Comparison of ENCODE assay signal across 28 cellular contexts in genomic region chr4:83782591-83782990, GRCh38.
"Had no signal": no experiment of that assay in that cellular context is flagged by ENCODE, and none has a peak within 500 bp of the region (broad histone marks: within the 10 kb centered on the region; RNA-seq: fewer than 3 reads in every experiment).

No MANE protein-coding gene starts in this region.

- FAIRE-seq: kidney, small intestine, TTC549 had no signal

- H3K4me1 ChIP-seq: gastrocnemius medialis, heart left ventricle, lower lobe of right lung, tibial nerve, uterus had no signal

- H3K4me1 Mint-ChIP-seq: activated B cell treated with CpG ODN at 0.5 μM for 24 hours; activated naive CD8-positive, alpha-beta T cell treated with anti-CD3 and anti-CD28 coated beads, Interleukin-2, amount 10 ng/mL, durations not matched to agents 7 days and 5 days; naive thymus-derived CD4-positive, alpha-beta T cell; neural crest cell; stimulated activated effector memory CD8-positive, alpha-beta T cell treated with anti-CD3 and anti-CD28 coated beads, Interleukin-12 subunit alpha, Interleukin-12 subunit beta, amount 100 ng/mL, for 72 hours; stimulated activated naive CD8-positive, alpha-beta T cell treated with anti-CD3 and anti-CD28 coated beads, Interleukin-15, amount 100 ng/mL, for 72 hours had no signal

- ATAC-seq: activated T-cell treated with anti-CD3 and anti-CD28 coated beads, Interleukin-2, amount 50 U/mL, for 4 hours; esophagus mucosa; gastrocnemius medialis; heart left ventricle; left lobe of liver; lower lobe of right lung; naive thymus-derived CD4-positive, alpha-beta T cell; sciatic nerve; stimulated activated effector memory CD8-positive, alpha-beta T cell treated with anti-CD3 and anti-CD28 coated beads, Interleukin-12 subunit alpha, Interleukin-12 subunit beta, amount 100 ng/mL, for 72 hours; stimulated activated naive CD8-positive, alpha-beta T cell treated with anti-CD3 and anti-CD28 coated beads, Interleukin-15, amount 100 ng/mL, for 72 hours had no signal

- H3K27ac ChIP-seq: cardiac muscle cell, gastrocnemius medialis, heart left ventricle, lower lobe of right lung, tibial nerve, uterus had no signal

- H3K36me3 Mint-ChIP-seq: activated naive CD8-positive, alpha-beta T cell treated with anti-CD3 and anti-CD28 coated beads, Interleukin-2, amount 10 ng/mL, durations not matched to agents 7 days and 5 days; naive thymus-derived CD4-positive, alpha-beta T cell; stimulated activated effector memory CD8-positive, alpha-beta T cell treated with anti-CD3 and anti-CD28 coated beads, Interleukin-12 subunit alpha, Interleukin-12 subunit beta, amount 100 ng/mL, for 72 hours had no signal

- H3K9me3 Mint-ChIP-seq: activated B cell treated with CpG ODN at 0.5 μM for 24 hours; activated T-cell treated with anti-CD3 and anti-CD28 coated beads, Interleukin-2, amount 50 U/mL, for 4 hours; activated T-helper 2 cell treated with anti-CD3 and anti-CD28 coated beads, Interferon-gamma antibody, Interleukin-2, Interleukin-4, amounts not matched to agents 10 μg/mL and 5 μg/mL and 100 μg/mL, durations not matched to agents 14 hours and 24 hours and 36 hours; neural crest cell; stimulated activated effector memory CD8-positive, alpha-beta T cell treated with anti-CD3 and anti-CD28 coated beads, Interleukin-12 subunit alpha, Interleukin-12 subunit beta, amount 100 ng/mL, for 72 hours; stimulated activated naive CD8-positive, alpha-beta T cell treated with anti-CD3 and anti-CD28 coated beads, Interleukin-15, amount 100 ng/mL, for 72 hours had no signal

- H3K27me3 Mint-ChIP-seq: activated naive CD8-positive, alpha-beta T cell treated with anti-CD3 and anti-CD28 coated beads, Interleukin-2, amount 10 ng/mL, durations not matched to agents 7 days and 5 days; stimulated activated naive CD8-positive, alpha-beta T cell treated with anti-CD3 and anti-CD28 coated beads, Interleukin-15, amount 100 ng/mL, for 72 hours had no signal

- H3K36me3 ChIP-seq: cardiac muscle cell, gastrocnemius medialis, heart left ventricle, lower lobe of right lung, tibial nerve, uterus had no signal

- H3K4me3 Mint-ChIP-seq: activated B cell treated with CpG ODN at 0.5 μM for 24 hours; activated naive CD8-positive, alpha-beta T cell treated with anti-CD3 and anti-CD28 coated beads, Interleukin-2, amount 10 ng/mL, durations not matched to agents 7 days and 5 days; activated T-cell treated with anti-CD3 and anti-CD28 coated beads, Interleukin-2, amount 50 U/mL, for 4 hours; naive thymus-derived CD4-positive, alpha-beta T cell; neural crest cell; stimulated activated effector memory CD8-positive, alpha-beta T cell treated with anti-CD3 and anti-CD28 coated beads, Interleukin-12 subunit alpha, Interleukin-12 subunit beta, amount 100 ng/mL, for 72 hours; stimulated activated naive CD8-positive, alpha-beta T cell treated with anti-CD3 and anti-CD28 coated beads, Interleukin-15, amount 100 ng/mL, for 72 hours had no signal

- H3K27me3 ChIP-seq: cardiac muscle cell, gastrocnemius medialis, heart left ventricle, tibial nerve, uterus had no signal

- H3K27ac Mint-ChIP-seq: activated B cell treated with CpG ODN at 0.5 μM for 24 hours; activated naive CD8-positive, alpha-beta T cell treated with anti-CD3 and anti-CD28 coated beads, Interleukin-2, amount 10 ng/mL, durations not matched to agents 7 days and 5 days; activated T-helper 2 cell treated with anti-CD3 and anti-CD28 coated beads, Interferon-gamma antibody, Interleukin-2, Interleukin-4, amounts not matched to agents 10 μg/mL and 5 μg/mL and 100 μg/mL, durations not matched to agents 14 hours and 24 hours and 36 hours; naive thymus-derived CD4-positive, alpha-beta T cell; stimulated activated effector memory CD8-positive, alpha-beta T cell treated with anti-CD3 and anti-CD28 coated beads, Interleukin-12 subunit alpha, Interleukin-12 subunit beta, amount 100 ng/mL, for 72 hours; stimulated activated naive CD8-positive, alpha-beta T cell treated with anti-CD3 and anti-CD28 coated beads, Interleukin-15, amount 100 ng/mL, for 72 hours had no signal

- DNase-seq: activated B cell treated with CpG ODN at 0.5 μM for 24 hours; activated CD4-positive, alpha-beta T cell treated with anti-CD3 and anti-CD28 coated beads for 4 hours; activated CD4-positive, alpha-beta T cell treated with anti-CD3 and anti-CD28 coated beads, Interleukin-2, amount 50 U/mL, for 48 hours; activated CD8-positive, alpha-beta memory T cell treated with anti-CD3 and anti-CD28 coated beads, Interleukin-2, amount 50 U/mL, for 48 hours; activated naive CD4-positive, alpha-beta T cell; activated naive CD8-positive, alpha-beta T cell treated with anti-CD3 and anti-CD28 coated beads, Interleukin-2, amount 10 ng/mL, durations not matched to agents 7 days and 5 days; activated T-cell treated with anti-CD3 and anti-CD28 coated beads, Interleukin-2, amount 50 U/mL, for 4 hours; gastrocnemius medialis; heart left ventricle; kidney; lower lobe of right lung; naive thymus-derived CD4-positive, alpha-beta T cell; occipital lobe; posterior cingulate gyrus; small intestine; stimulated activated CD4-positive, alpha-beta T cell treated with anti-CD3 and anti-CD28 coated beads, Interleukin-2, amount 100 ng/mL, for 24 hours; stimulated activated naive CD8-positive, alpha-beta T cell treated with anti-CD3 and anti-CD28 coated beads, Interleukin-15, amount 100 ng/mL, for 72 hours; T-helper 1 cell; uterus had no signal

- H3K4me3 ChIP-seq: cardiac muscle cell, gastrocnemius medialis, heart left ventricle, lower lobe of right lung, tibial nerve, uterus had no signal

- H3K9me3 ChIP-seq: gastrocnemius medialis, heart left ventricle, lower lobe of right lung, tibial nerve, uterus had no signal
